In the genomic region with DNA sequence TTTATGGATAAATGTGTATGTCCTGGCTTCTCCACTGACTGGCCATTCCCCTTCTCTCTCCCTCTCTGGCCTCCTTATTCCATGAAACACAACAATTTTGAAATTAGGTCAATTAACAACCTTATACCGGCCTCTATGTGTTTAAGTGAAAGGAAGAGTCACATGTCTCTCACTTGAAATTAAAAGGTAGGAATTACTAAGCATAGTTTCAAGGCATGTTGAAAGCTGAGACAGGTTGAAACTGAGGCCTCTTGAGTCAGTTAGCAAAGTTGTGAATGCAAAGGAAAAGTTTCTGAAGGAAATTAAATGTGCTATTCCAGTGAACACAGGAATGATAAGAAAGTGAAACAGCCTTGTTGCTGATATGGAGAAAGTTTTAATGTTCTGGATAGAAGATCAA, we compare ENCODE assay signal across 33 cellular contexts.
"Had no signal": no experiment of that assay in that cellular context is flagged by ENCODE, and none has a peak within 500 bp of the region (broad histone marks: within the 10 kb centered on the region; RNA-seq: fewer than 3 reads in every experiment).

No MANE protein-coding gene starts in this region.

- H3K36me3 ChIP-seq: ascending aorta, breast epithelium, gastrocnemius medialis, heart right ventricle, WERI-Rb-1 had no signal

- H3K4me3 Mint-ChIP-seq: activated B cell treated with CpG ODN at 0.5 μM for 24 hours; activated CD4-positive, alpha-beta memory T cell treated with anti-CD3 and anti-CD28 coated beads, Interleukin-2, amount 10 ng/mL, durations not matched to agents 7 days and 5 days; activated CD4-positive, alpha-beta T cell treated with anti-CD3 and anti-CD28 coated beads, Interleukin-2, amount 10 ng/mL, durations not matched to agents 7 days and 5 days; activated naive CD4-positive, alpha-beta T cell treated with anti-CD3 and anti-CD28 coated beads, Interleukin-2, amount 10 ng/mL, durations not matched to agents 7 days and 5 days; activated naive CD8-positive, alpha-beta T cell treated with anti-CD3 and anti-CD28 coated beads, Interleukin-2, amount 10 ng/mL, durations not matched to agents 7 days and 5 days; activated T-cell treated with anti-CD3 and anti-CD28 coated beads, Interleukin-2, amount 50 U/mL, for 24 hours; activated T-helper 1 cell treated with anti-CD3 and anti-CD28 coated beads, Interleukin-12 subunit alpha, Interleukin-12 subunit beta, Interleukin-2, Interleukin-4 antibody, amounts not matched to agents 30 ng/mL and 10 ng/mL and 1 ng/mL, durations not matched to agents 14 hours and 24 hours and 36 hours; brain; T-helper 17 cell; T-helper 2 cell treated with Interferon-gamma antibody and Interleukin-4, amounts not matched to agents 5 μg/mL and 100 μg/mL, for 36 hours had no signal

- H3K27me3 ChIP-seq: ascending aorta, breast epithelium, gastrocnemius medialis, heart right ventricle, hepatocyte had no signal

- H3K9me3 ChIP-seq: ascending aorta, breast epithelium, gastrocnemius medialis, heart right ventricle had no signal

- H3K4me1 ChIP-seq: ascending aorta, breast epithelium, foreskin keratinocyte had no signal

- DNase-seq: activated B cell treated with CpG ODN at 0.5 μM for 24 hours; activated CD4-positive, alpha-beta memory T cell treated with anti-CD3 and anti-CD28 coated beads, Interleukin-2, amount 10 ng/mL, durations not matched to agents 7 days and 5 days; activated CD4-positive, alpha-beta T cell treated with anti-CD3 and anti-CD28 coated beads, Interleukin-2, amount 10 ng/mL, durations not matched to agents 7 days and 5 days; activated CD4-positive, alpha-beta T cell treated with anti-CD3 and anti-CD28 coated beads, Interleukin-2, amount 50 U/mL, for 4 hours; activated CD8-positive, alpha-beta memory T cell treated with anti-CD3 and anti-CD28 coated beads, Interleukin-2, amount 50 U/mL, for 48 hours; activated gamma-delta T cell; activated naive CD4-positive, alpha-beta T cell; activated naive CD4-positive, alpha-beta T cell treated with anti-CD3 and anti-CD28 coated beads, Interleukin-2, amount 10 ng/mL, durations not matched to agents 7 days and 5 days; activated naive CD8-positive, alpha-beta T cell treated with anti-CD3 and anti-CD28 coated beads, Interleukin-2, amount 10 ng/mL, durations not matched to agents 7 days and 5 days; activated T-cell treated with anti-CD3 and anti-CD28 coated beads for 4 hours; activated T-cell treated with anti-CD3 and anti-CD28 coated beads, Interleukin-2, amount 50 U/mL, for 24 hours; caudate nucleus; effector CD8-positive, alpha-beta T cell; gastrocnemius medialis; glutamatergic neuron; heart right ventricle; T-helper 1 cell; T-helper 17 cell; T1000; WERI-Rb-1 had no signal

- H3K79me2 ChIP-seq: hepatocyte had no signal

- ATAC-seq: activated CD4-positive, CD25-positive, alpha-beta regulatory T cell treated with anti-CD3 and anti-CD28 coated beads, Interleukin-2, amount 50 U/mL, for 24 hours; esophagus mucosa; foreskin keratinocyte; gastrocnemius medialis; heart right ventricle; T-helper 17 cell had no signal

- H3K4me2 ChIP-seq: hepatocyte had no signal

- H3K36me3 Mint-ChIP-seq: activated naive CD4-positive, alpha-beta T cell treated with anti-CD3 and anti-CD28 coated beads, Interleukin-2, amount 10 ng/mL, durations not matched to agents 7 days and 5 days; activated naive CD4-positive, alpha-beta T cell treated with anti-CD3 and anti-CD28 coated beads, Interleukin-2, amount 50 U/mL, for 72 hours; activated naive CD8-positive, alpha-beta T cell treated with anti-CD3 and anti-CD28 coated beads, Interleukin-2, amount 10 ng/mL, durations not matched to agents 7 days and 5 days had no signal

- FAIRE-seq: colon, endometrium, endothelial cell of umbilical vein had no signal

- H2AFZ ChIP-seq: hepatocyte had no signal

- H3K27me3 Mint-ChIP-seq: brain had no signal

- H3K27ac Mint-ChIP-seq: activated B cell treated with CpG ODN at 0.5 μM for 24 hours; activated CD4-positive, alpha-beta memory T cell treated with anti-CD3 and anti-CD28 coated beads, Interleukin-2, amount 10 ng/mL, durations not matched to agents 7 days and 5 days; activated CD4-positive, alpha-beta T cell treated with anti-CD3 and anti-CD28 coated beads, Interleukin-2, amount 10 ng/mL, durations not matched to agents 7 days and 5 days; activated naive CD4-positive, alpha-beta T cell treated with anti-CD3 and anti-CD28 coated beads, Interleukin-2, amount 10 ng/mL, durations not matched to agents 7 days and 5 days; activated naive CD8-positive, alpha-beta T cell treated with anti-CD3 and anti-CD28 coated beads, Interleukin-2, amount 10 ng/mL, durations not matched to agents 7 days and 5 days; activated T-cell treated with anti-CD3 and anti-CD28 coated beads, Interleukin-2, amount 50 U/mL, for 24 hours; activated T-helper 1 cell treated with anti-CD3 and anti-CD28 coated beads, Interleukin-12 subunit alpha, Interleukin-12 subunit beta, Interleukin-2, Interleukin-4 antibody, amounts not matched to agents 30 ng/mL and 10 ng/mL and 1 ng/mL, durations not matched to agents 14 hours and 24 hours and 36 hours; brain; T-helper 17 cell; T-helper 2 cell treated with Interferon-gamma antibody and Interleukin-4, amounts not matched to agents 5 μg/mL and 100 μg/mL, for 36 hours had no signal

- H3K27ac ChIP-seq: ascending aorta, breast epithelium, foreskin keratinocyte, gastrocnemius medialis, heart right ventricle, hepatocyte, WERI-Rb-1 had no signal

- H3K4me1 Mint-ChIP-seq: activated B cell treated with CpG ODN at 0.5 μM for 24 hours; activated naive CD8-positive, alpha-beta T cell treated with anti-CD3 and anti-CD28 coated beads, Interleukin-2, amount 10 ng/mL, durations not matched to agents 7 days and 5 days had no signal

- H3K4me3 ChIP-seq: ascending aorta, breast epithelium, gastrocnemius medialis, heart right ventricle, hepatocyte had no signal

- H3K9me3 Mint-ChIP-seq: activated B cell treated with CpG ODN at 0.5 μM for 24 hours; activated CD4-positive, alpha-beta memory T cell treated with anti-CD3 and anti-CD28 coated beads, Interleukin-2, amount 10 ng/mL, durations not matched to agents 7 days and 5 days; activated CD4-positive, alpha-beta T cell treated with anti-CD3 and anti-CD28 coated beads, Interleukin-2, amount 10 ng/mL, durations not matched to agents 7 days and 5 days; activated naive CD4-positive, alpha-beta T cell treated with anti-CD3 and anti-CD28 coated beads, Interleukin-2, amount 10 ng/mL, durations not matched to agents 7 days and 5 days; activated naive CD4-positive, alpha-beta T cell treated with anti-CD3 and anti-CD28 coated beads, Interleukin-2, amount 50 U/mL, for 72 hours; activated naive CD8-positive, alpha-beta T cell treated with anti-CD3 and anti-CD28 coated beads, Interleukin-2, amount 10 ng/mL, durations not matched to agents 7 days and 5 days; activated T-cell treated with anti-CD3 and anti-CD28 coated beads, Interleukin-2, amount 50 U/mL, for 24 hours; activated T-helper 1 cell treated with anti-CD3 and anti-CD28 coated beads, Interleukin-12 subunit alpha, Interleukin-12 subunit beta, Interleukin-2, Interleukin-4 antibody, amounts not matched to agents 30 ng/mL and 10 ng/mL and 1 ng/mL, durations not matched to agents 14 hours and 24 hours and 36 hours; brain; T-helper 2 cell treated with Interferon-gamma antibody and Interleukin-4, amounts not matched to agents 5 μg/mL and 100 μg/mL, for 36 hours had no signal
